ENCODE assay signal across 8 cellular contexts in the genomic region with DNA sequence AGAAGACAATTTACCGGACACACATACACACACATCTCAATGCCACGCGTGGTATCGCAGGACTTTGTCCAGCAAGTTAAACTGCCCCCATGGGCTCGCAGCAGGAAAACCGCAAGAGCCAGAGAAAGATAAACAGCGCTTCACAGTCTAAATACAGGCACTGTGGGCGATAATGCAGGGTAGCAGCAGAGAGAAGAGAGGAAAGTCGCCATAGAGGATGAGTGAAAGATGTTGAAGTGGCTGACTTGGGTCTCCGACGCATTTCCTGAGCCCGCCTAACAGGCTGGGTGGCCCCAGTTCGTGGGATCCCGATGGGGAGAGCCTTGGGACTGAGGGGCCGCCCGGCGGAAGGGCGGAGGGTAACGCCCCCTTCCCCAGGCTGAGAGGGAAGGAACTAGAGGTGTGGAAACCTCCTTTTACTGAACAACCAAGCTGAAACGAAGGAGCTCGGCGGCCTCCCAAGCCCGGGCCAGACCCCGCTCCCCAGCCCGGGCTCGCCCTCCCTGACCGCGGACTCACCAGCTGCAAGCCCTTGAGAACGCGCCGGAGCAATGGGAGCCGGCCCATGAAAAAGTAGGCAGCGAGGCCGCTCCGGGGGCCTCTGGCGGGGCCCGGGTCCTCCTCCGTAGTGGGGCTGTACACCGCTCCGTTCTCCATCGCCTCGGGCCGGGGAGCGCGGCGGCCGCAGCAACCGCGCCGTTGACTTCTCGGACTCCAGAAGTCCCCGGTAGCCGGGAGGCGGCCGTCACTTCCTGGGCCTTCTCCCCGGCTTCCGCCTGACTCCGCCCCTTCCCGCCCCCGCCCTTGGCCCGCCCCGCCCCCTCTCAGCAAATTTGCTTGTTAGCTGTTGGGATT. TPM values are rescaled to one million over a fixed set of nuclear protein-coding genes. Genes with fewer than 3 reads are reported as not detected.
DNase-seq lines count a peak whose midpoint lies in the region; ATAC-seq and TF ChIP-seq lines count a peak whose summit lies in the region.

A gene with protein sequence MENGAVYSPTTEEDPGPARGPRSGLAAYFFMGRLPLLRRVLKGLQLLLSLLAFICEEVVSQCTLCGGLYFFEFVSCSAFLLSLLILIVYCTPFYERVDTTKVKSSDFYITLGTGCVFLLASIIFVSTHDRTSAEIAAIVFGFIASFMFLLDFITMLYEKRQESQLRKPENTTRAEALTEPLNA (minus strand): TSS at position 764 of the 855 bp plus-strand sequence. CDS start 107 bp downstream, at position 657.

- peaks cover 4 to 6% of the 10 kb centered on the region in 2 donors for H3K4me1 ChIP-seq in mucosa of rectum (ENCODE audit: control insufficient read depth in 2 of 2, insufficient read depth in 2 of 2, low read length in 2 of 2)

- H3K27me3 ChIP-seq in mucosa of rectum (ENCODE audit: control insufficient read depth in 2 of 2, insufficient read depth in 2 of 2, low read length in 2 of 2), result no peaks in the 10 kb centered on the region

- ATAC-seq in GM19438 (IDR thresholded peaks at IDR 0.05; ENCODE audit: low read depth, unreplicated experiment), result peak; percentile 83
- peak; percentile 77 for ATAC-seq in HG03571 (IDR thresholded peaks at IDR 0.05; ENCODE audit: unreplicated experiment)

- H3K4me3 ChIP-seq in epithelial cell of proximal tubule (ENCODE audit: low read depth, low read length) (peak within 1 kb of the TSS; percentile 95), mucosa of rectum (ENCODE audit: low read length in 2 of 2) (peak within 1 kb of the TSS; percentile 85 to 94)

- H3K9ac ChIP-seq in mucosa of rectum (ENCODE audit: low read depth in 1 of 2, low read length in 2 of 2), result peak within 1 kb of the TSS; percentile 77 to 88

- peak within 1 kb of the TSS; percentile 85 to 96 for H3K27ac ChIP-seq in mucosa of rectum (ENCODE audit: low read depth in 2 of 2, low read length in 2 of 2)

- no peaks in the 10 kb centered on the region for H3K36me3 ChIP-seq in mucosa of rectum (ENCODE audit: control insufficient read depth in 2 of 2, insufficient read depth in 2 of 2, low read length in 2 of 2)

- no peak for TF ChIP-seq CTCF in epithelial cell of proximal tubule (conservative IDR thresholded peaks at IDR 0.05; ENCODE audit: low read depth, low read length)

- H3K9me3 ChIP-seq in mucosa of rectum (ENCODE audit: control insufficient read depth in 2 of 2, low read length in 2 of 2), result no peaks in the 10 kb centered on the region

- DNase-seq in COLO668 (lab: John Stamatoyannopoulos, UW; ENCODE audit: unreplicated experiment) (peak; percentile 79), OCI-M1 (lab: John Stamatoyannopoulos, UW) (peak; percentile 90), activated T-cell treated with anti-CD3 and anti-CD28 coated beads for 48 hours (ENCODE audit: low read depth) (peak; percentile 68), epithelial cell of proximal tubule (ENCODE audit: low read depth) (no peak)
- peak; percentile 54 for DNase-seq in stimulated activated CD8-positive, alpha-beta memory T cell treated with anti-CD3 and anti-CD28 coated beads, Interleukin-4, amount 100 ng/mL, for 24 hours (ENCODE audit: low read depth)

RNA-seq across cellular contexts. Expression of the gene that starts here (rescaled TPM):
- 73.1 and 135 TPM in 2 replicates for total RNA-seq in epithelial cell of proximal tubule
